In genomic region chr10:43899224-43899959, GRCh38 we compare ENCODE assay signal across 20 cellular contexts.
A peak's percentile ranks its signal among the peaks of the same experiment; 100 is the strongest.
DNase-seq lines count a peak whose midpoint lies in the region; ATAC-seq, FAIRE-seq and TF ChIP-seq lines count a peak whose summit lies in the region.
"Had no signal": no experiment of that assay in that cellular context is flagged by ENCODE, and none has a peak within 500 bp of the region (broad histone marks: within the 10 kb centered on the region; RNA-seq: fewer than 3 reads in every experiment).

No MANE protein-coding gene starts in this region.

- no peak overlapping the region for H3K4me2 ChIP-seq in keratinocyte (ENCODE audit: control insufficient read depth, extremely low read depth, insufficient read depth, low read depth, low read length)
- H3K4me2 ChIP-seq: hepatocyte, neural progenitor cell had no signal

- peak; percentile 41 for FAIRE-seq in keratinocyte (lab: Jason Lieb, UNC)
- FAIRE-seq in small intestine (lab: Jason Lieb, UNC), result no peak
- FAIRE-seq: A204.1, H1 had no signal

- intact Hi-C loops in Right ventricle myocardium superior (cut with DNase I), result no loop called here
- intact Hi-C loops in cardiac septum (cut with DNase I), result no loop called here

- WGBS in small intestine, 3 donors, result 22 to 56% (median 27%) methylated on average over 7 of the region's 7 CpGs

- H3K9ac ChIP-seq in adipocyte (ENCODE audit: low read length), result no peak overlapping the region
- no peak overlapping the region for H3K9ac ChIP-seq in keratinocyte (ENCODE audit: control insufficient read depth, extremely low read depth, insufficient read depth, low read length)
- H3K9ac ChIP-seq: neural progenitor cell had no signal

- H3K27me3 ChIP-seq in adipocyte (replicated peaks; ENCODE audit: control insufficient read depth, insufficient read depth, low read length) (peaks cover 10% of the 10 kb centered on the region), keratinocyte (ENCODE audit: control insufficient read depth, extremely low read depth, insufficient read depth, low read length) (no peaks in the 10 kb centered on the region), small intestine (ENCODE audit: control insufficient read depth in 2 of 2, insufficient read depth in 2 of 2, low read length in 2 of 2) (no peaks in the 10 kb centered on the region)
- H3K27me3 ChIP-seq: breast epithelium, hepatocyte, neural progenitor cell, tibial artery had no signal

- peak overlapping the region; percentile 52 for H2AFZ ChIP-seq in keratinocyte (ENCODE audit: control insufficient read depth, low read length)
- H2AFZ ChIP-seq: hepatocyte, neural progenitor cell had no signal

- H3K27ac ChIP-seq in keratinocyte (ENCODE audit: control insufficient read depth, insufficient read depth, low read length), result no peak overlapping the region
- H3K27ac ChIP-seq in small intestine (ENCODE audit: low read depth in 1 of 2, low read length in 1 of 2), result no peak overlapping the region
- H3K27ac ChIP-seq: hepatocyte, neural progenitor cell, tibial artery had no signal

- DNase-seq in Right ventricle myocardium superior (no peak), cardiac septum (ENCODE audit: low spot score) (no peak), adipocyte (ENCODE audit: low read depth) (peak; percentile 28), keratinocyte (ENCODE audit: low read depth, low spot score) (peak; percentile 35), small intestine (peak; percentile 64), NCI-H2171 treated with DMSO at 0.1 percent for 48 hours (lab: John Stamatoyannopoulos, UW) (no peak), amygdala (lab: John Stamatoyannopoulos, UW) (no peak)
- DNase-seq: erythroblast; islet precursor cell; MV-4-11; NCI-H2081; NCI-H510A; stimulated activated naive B cell treated with anti-CD40 and anti-IgM and Interleukin-4, amounts not matched to agents 10 μg/mL and 1 μg/mL and 100 μg/mL, for 72 hours; tibial artery had no signal

- no peak for TF ChIP-seq CTCF in keratinocyte (optimal IDR thresholded peaks at IDR 0.05 in 1 of 3, IDR thresholded peaks at IDR 0.05 in 1 of 3, conservative IDR thresholded peaks at IDR 0.05 in 1 of 3; ENCODE audit: extremely low read depth in 1 of 3, insufficient read depth in 2 of 3, low read length in 3 of 3)

- H4K20me1 ChIP-seq in keratinocyte (ENCODE audit: control insufficient read depth, extremely low read depth, insufficient read depth, low read length), result no peaks in the 10 kb centered on the region

- H3K4me3 ChIP-seq in adipocyte (ENCODE audit: low read length) (no peak overlapping the region), keratinocyte (ENCODE audit: control insufficient read depth in 2 of 3, extremely low read depth in 1 of 3, insufficient read depth in 2 of 3, low read depth in 1 of 3, low read length in 3 of 3) (no peak overlapping the region), small intestine (ENCODE audit: low read depth in 1 of 2, low read length in 2 of 2) (no peak overlapping the region)
- H3K4me3 ChIP-seq: breast epithelium, hepatocyte, neural progenitor cell, tibial artery had no signal

- H3K9me1 ChIP-seq in keratinocyte (ENCODE audit: control insufficient read depth, extremely low read depth, insufficient read depth, low read length), result no peaks in the 10 kb centered on the region

- H3K36me3 ChIP-seq in adipocyte (ENCODE audit: control insufficient read depth, insufficient read depth, low read length, severe bottlenecking) (no peaks in the 10 kb centered on the region), keratinocyte (ENCODE audit: control insufficient read depth in 2 of 2, extremely low read depth in 1 of 2, insufficient read depth in 2 of 2, low read length in 2 of 2) (no peaks in the 10 kb centered on the region), small intestine (ENCODE audit: control insufficient read depth in 2 of 2, insufficient read depth in 2 of 2, low read length in 2 of 2) (no peaks in the 10 kb centered on the region)
- H3K36me3 ChIP-seq: breast epithelium, neural progenitor cell, tibial artery had no signal

- ATAC-seq in Right ventricle myocardium superior (ENCODE audit: poor library complexity) (peak; percentile 42), GM19455 (IDR thresholded peaks at IDR 0.05; ENCODE audit: unreplicated experiment) (no peak)
- ATAC-seq: stimulated activated naive B cell treated with anti-CD40 and anti-IgM and Interleukin-4, amounts not matched to agents 10 μg/mL and 1 μg/mL and 100 μg/mL, for 72 hours had no signal

- H3K9me3 ChIP-seq in adipocyte (ENCODE audit: control insufficient read depth, low read length) (no peaks in the 10 kb centered on the region), keratinocyte (ENCODE audit: control insufficient read depth, low read depth, low read length) (no peaks in the 10 kb centered on the region), small intestine (ENCODE audit: control insufficient read depth, low read depth) (no peaks in the 10 kb centered on the region)
- H3K9me3 ChIP-seq: breast epithelium, tibial artery had no signal

- dilution Hi-C loops in keratinocyte (cut with MboI; ENCODE audit: extremely low pct_ligation_motif_present, low sequenced_read_pairs), result no loop called here

- H3K79me2 ChIP-seq in keratinocyte (ENCODE audit: control insufficient read depth, insufficient read depth, low read length), result no peaks in the 10 kb centered on the region
- H3K79me2 ChIP-seq: hepatocyte had no signal

- H3K4me1 ChIP-seq in adipocyte (ENCODE audit: control insufficient read depth, insufficient read depth, low read length) (peaks cover 16% of the 10 kb centered on the region), keratinocyte (ENCODE audit: control insufficient read depth, extremely low read depth, insufficient read depth, low read length) (no peaks in the 10 kb centered on the region), small intestine (ENCODE audit: control insufficient read depth in 2 of 2, insufficient read depth in 1 of 2, low read depth in 1 of 2, low read length in 1 of 2) (no peaks in the 10 kb centered on the region)
- H3K4me1 ChIP-seq: breast epithelium, neural progenitor cell had no signal

Comparison
In these comparisons a context has a peak if more than half of its experiments do, and no peak if none do; other contexts are left out.
1. DNase-seq: peak in adipocyte (single experiment), keratinocyte (single experiment) and small intestine (single experiment); none in Right ventricle myocardium superior (single experiment), cardiac septum (single experiment), NCI-H2171 treated with DMSO at 0.1 percent for 48 hours (single experiment) and amygdala (0 of 56).